In the genomic region with DNA sequence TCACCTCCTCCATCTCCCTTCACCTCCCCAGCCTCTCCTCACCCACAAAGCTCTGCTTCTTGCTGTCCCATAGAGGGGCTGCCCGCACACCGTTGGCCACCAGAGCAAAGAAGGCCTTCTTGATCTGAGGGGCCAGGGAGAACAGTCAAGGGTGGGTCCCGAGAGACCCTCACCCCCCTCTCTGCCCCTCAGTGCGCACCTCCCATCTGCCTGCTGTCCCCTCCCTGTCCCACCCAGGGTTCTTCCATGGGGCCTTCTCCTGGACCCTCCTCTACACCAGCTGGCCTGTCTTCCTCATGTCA, we compare ENCODE assay signal across 1 cellular context.
TF ChIP-seq lines count a peak whose summit lies in the region.

No MANE protein-coding gene starts in this region.

TF ChIP-seq in H1, 55 proteins besides CTCF, POLR2A, EP300 and RAD21:
- TF ChIP-seq RFX5 (IDR thresholded peaks at IDR 0.05; ENCODE audit: borderline replicate concordance, low read depth, low read length) (no peak), JUND (IDR thresholded peaks at IDR 0.05; ENCODE audit: low read length) (no peak)
